In genomic region chr22:24053481-24054226, GRCh38 we compare ENCODE assay signal across 15 cellular contexts. TPM values are rescaled to one million over a fixed set of nuclear protein-coding genes. Genes with fewer than 3 reads are reported as not detected.
DNase-seq lines count a peak whose midpoint lies in the region; ATAC-seq and TF ChIP-seq lines count a peak whose summit lies in the region.
"Had no signal": no experiment of that assay in that cellular context is flagged by ENCODE, and none has a peak within 500 bp of the region (broad histone marks: within the 10 kb centered on the region; RNA-seq: fewer than 3 reads in every experiment).

No MANE protein-coding gene starts in this region.

- TF ChIP-seq CTCF in MM.1S (IDR thresholded peaks at IDR 0.05; ENCODE audit: low read length), result no peak
- TF ChIP-seq CTCF in upper lobe of right lung (IDR thresholded peaks at IDR 0.05), result no peak

- no peaks in the 10 kb centered on the region for H3K9me3 ChIP-seq in MM.1S (replicated peaks; ENCODE audit: insufficient read depth, low read length)
- no peaks in the 10 kb centered on the region for H3K9me3 ChIP-seq in upper lobe of right lung
- H3K9me3 ChIP-seq: uterus had no signal

- H3K27ac Mint-ChIP-seq in dendritic cell treated with granulocyte-macrophage colony-stimulating factor and Interleukin-4, amounts not matched to agents 40 ng/mL and 50 ng/mL, for 4 days, result peak overlapping the region; percentile 87
- H3K27ac Mint-ChIP-seq: neural progenitor cell had no signal

- ATAC-seq in left ventricle myocardium superior (no peak), upper lobe of right lung (peak; percentile 9), GM21737 (IDR thresholded peaks at IDR 0.05; ENCODE audit: unreplicated experiment) (no peak), HG03378 (IDR thresholded peaks at IDR 0.05; ENCODE audit: unreplicated experiment) (no peak)

- H4K20me1 ChIP-seq in MM.1S (ENCODE audit: insufficient read depth, low read length), result no peaks in the 10 kb centered on the region

- H3K27ac ChIP-seq in MM.1S (ENCODE audit: low read length), result peak overlapping the region; percentile 34; the same call in 1 of the 2 replicates
- no peak overlapping the region for H3K27ac ChIP-seq in upper lobe of right lung
- H3K27ac ChIP-seq: neural progenitor cell, uterus had no signal

- H3K9me3 Mint-ChIP-seq in dendritic cell treated with granulocyte-macrophage colony-stimulating factor and Interleukin-4, amounts not matched to agents 40 ng/mL and 50 ng/mL, for 4 days, result no peaks in the 10 kb centered on the region
- H3K9me3 Mint-ChIP-seq: neural progenitor cell had no signal

- H3K79me2 ChIP-seq in MM.1S (ENCODE audit: low read length), result no peaks in the 10 kb centered on the region

- peaks cover 94% of the 10 kb centered on the region for H3K36me3 Mint-ChIP-seq in dendritic cell treated with granulocyte-macrophage colony-stimulating factor and Interleukin-4, amounts not matched to agents 40 ng/mL and 50 ng/mL, for 4 days (ENCODE audit: low read depth)

- H3K27me3 ChIP-seq in MM.1S (replicated peaks; ENCODE audit: insufficient read depth, low read length), result no peaks in the 10 kb centered on the region
- H3K27me3 ChIP-seq in upper lobe of right lung, result no peaks in the 10 kb centered on the region
- H3K27me3 ChIP-seq: neural progenitor cell, uterus had no signal

- no peak overlapping the region for H3K4me3 Mint-ChIP-seq in dendritic cell treated with granulocyte-macrophage colony-stimulating factor and Interleukin-4, amounts not matched to agents 40 ng/mL and 50 ng/mL, for 4 days
- H3K4me3 Mint-ChIP-seq: neural progenitor cell had no signal

- H3K4me1 Mint-ChIP-seq in dendritic cell treated with granulocyte-macrophage colony-stimulating factor and Interleukin-4, amounts not matched to agents 40 ng/mL and 50 ng/mL, for 4 days (ENCODE audit: low read depth), result peaks cover 20% of the 10 kb centered on the region
- H3K4me1 Mint-ChIP-seq: neural progenitor cell had no signal

- H3K4me1 ChIP-seq in MM.1S (ENCODE audit: low read length) (peaks cover 10% of the 10 kb centered on the region), upper lobe of right lung (no peaks in the 10 kb centered on the region)
- H3K4me1 ChIP-seq: neural progenitor cell, uterus had no signal

- H3K4me2 ChIP-seq in MM.1S (ENCODE audit: low read depth, low read length), result no peak overlapping the region
- H3K4me2 ChIP-seq: neural progenitor cell had no signal

- no peak overlapping the region for H3K4me3 ChIP-seq in MM.1S (ENCODE audit: low read length)
- no peak overlapping the region for H3K4me3 ChIP-seq in upper lobe of right lung
- H3K4me3 ChIP-seq: neural progenitor cell, uterus had no signal

- no peaks in the 10 kb centered on the region for H3K9me2 ChIP-seq in MM.1S (replicated peaks; ENCODE audit: insufficient read depth, low read length)

- no peak overlapping the region for H2AFZ ChIP-seq in MM.1S (ENCODE audit: low read length)
- H2AFZ ChIP-seq: neural progenitor cell had no signal

- H3K9ac ChIP-seq in MM.1S (ENCODE audit: low read length), result no peak overlapping the region
- H3K9ac ChIP-seq: neural progenitor cell had no signal

- DNase-seq in cardiac septum (ENCODE audit: low spot score), result peak; percentile 57
- DNase-seq in left ventricle myocardium superior, result no peak
- DNase-seq in MM.1S, result no peak
- DNase-seq in upper lobe of right lung, result no peak
- no peak for DNase-seq in SW480 (ENCODE audit: low spot score)
- DNase-seq: activated CD4-positive, alpha-beta T cell treated with anti-CD3 and anti-CD28 coated beads, Interleukin-2, amount 50 U/mL, for 48 hours; NCI-H1436; NCI-H82; small intestine; uterus had no signal

- H3K27me3 Mint-ChIP-seq in dendritic cell treated with granulocyte-macrophage colony-stimulating factor and Interleukin-4, amounts not matched to agents 40 ng/mL and 50 ng/mL, for 4 days, result no peaks in the 10 kb centered on the region

- no peaks in the 10 kb centered on the region for H3F3A ChIP-seq in MM.1S (ENCODE audit: insufficient read depth, low read length)

- intact Hi-C loops in cardiac septum (cut with DNase I) (no loop called here), left ventricle myocardium superior (cut with micrococcal nuclease) (no loop called here), upper lobe of right lung (cut with DNase I) (no loop called here)
- intact Hi-C loops in dendritic cell treated with granulocyte-macrophage colony-stimulating factor and Interleukin-4, amounts not matched to agents 40 ng/mL and 50 ng/mL, for 4 days (cut with micrococcal nuclease), result loop anchor here (2.0 kb wide), 1 partner anchor 49 kb away; the partner anchor contains the start of gene GSTT4

- H3K36me3 ChIP-seq in MM.1S (replicated peaks; ENCODE audit: insufficient read depth, low read length) (peaks cover 3% of the 10 kb centered on the region; the same call in 1 of the 2 replicates), upper lobe of right lung (peaks cover 90% of the 10 kb centered on the region)
- H3K36me3 ChIP-seq: neural progenitor cell, uterus had no signal

RNA-seq across cellular contexts. Expression of gene CABIN1, which starts 42.5 kb away (rescaled TPM):
- total RNA-seq in cardiac septum, result 38.0 TPM
- 40.2 TPM for total RNA-seq in left ventricle myocardium superior
- total RNA-seq in upper lobe of right lung, result 92.0 TPM

RNA-seq across cellular contexts. Expression of gene GSTT4, which starts 48.4 kb away (rescaled TPM):
- total RNA-seq in cardiac septum (not detected), left ventricle myocardium superior (not detected), upper lobe of right lung (not detected)
- total RNA-seq: kidney epithelial cell, uterus had no signal
